ENCODE assay signal across 1 cellular context in the genomic region with DNA sequence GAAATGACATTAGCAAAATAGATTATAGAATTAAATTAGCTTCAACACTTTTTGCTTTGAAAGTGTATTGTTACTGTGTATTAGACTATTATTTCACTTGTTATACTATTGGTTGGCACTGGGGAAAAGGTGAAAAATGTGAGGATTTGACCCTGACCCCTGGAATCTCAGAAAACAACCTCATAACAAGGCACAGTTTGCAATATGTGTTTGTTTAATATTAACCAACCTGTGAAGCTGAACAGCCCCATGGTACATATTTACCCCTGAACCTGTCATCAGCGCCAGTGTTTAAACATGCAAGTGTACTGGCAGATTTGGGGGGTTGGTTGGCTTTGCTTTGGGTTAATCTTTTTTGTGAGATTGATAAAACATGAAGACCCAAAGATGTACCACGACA.
TF ChIP-seq lines count a peak whose summit lies in the region.

No MANE protein-coding gene starts in this region.

TF ChIP-seq in SK-N-SH, 30 proteins besides CTCF, POLR2A, EP300 and RAD21 (continued from another document):
- no peak for TF ChIP-seq PBX3 (IDR thresholded peaks at IDR 0.05)
- TF ChIP-seq RCOR1 (IDR thresholded peaks at IDR 0.05; ENCODE audit: low read length), result no peak
- TF ChIP-seq, protein P1, sequence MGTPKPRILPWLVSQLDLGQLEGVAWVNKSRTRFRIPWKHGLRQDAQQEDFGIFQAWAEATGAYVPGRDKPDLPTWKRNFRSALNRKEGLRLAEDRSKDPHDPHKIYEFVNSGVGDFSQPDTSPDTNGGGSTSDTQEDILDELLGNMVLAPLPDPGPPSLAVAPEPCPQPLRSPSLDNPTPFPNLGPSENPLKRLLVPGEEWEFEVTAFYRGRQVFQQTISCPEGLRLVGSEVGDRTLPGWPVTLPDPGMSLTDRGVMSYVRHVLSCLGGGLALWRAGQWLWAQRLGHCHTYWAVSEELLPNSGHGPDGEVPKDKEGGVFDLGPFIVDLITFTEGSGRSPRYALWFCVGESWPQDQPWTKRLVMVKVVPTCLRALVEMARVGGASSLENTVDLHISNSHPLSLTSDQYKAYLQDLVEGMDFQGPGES (IDR thresholded peaks at IDR 0.05; ENCODE audit: low read depth, low read length), result no peak
- no peak for TF ChIP-seq SIN3A (IDR thresholded peaks at IDR 0.05; ENCODE audit: borderline replicate concordance, low read depth, low read length)
- no peak for TF ChIP-seq GABPA (IDR thresholded peaks at IDR 0.05; ENCODE audit: low read depth)
- TF ChIP-seq JUND (IDR thresholded peaks at IDR 0.05), result no peak
- no peak for TF ChIP-seq RXRA (IDR thresholded peaks at IDR 0.05; ENCODE audit: borderline replicate concordance, low read depth)
- no peak for TF ChIP-seq CHD2 (IDR thresholded peaks at IDR 0.05; ENCODE audit: low read length, partially characterized antibody)
- TF ChIP-seq RFX5 (IDR thresholded peaks at IDR 0.05; ENCODE audit: low read length), result no peak
- TF ChIP-seq MEF2A (IDR thresholded peaks at IDR 0.05; ENCODE audit: borderline replicate concordance, low read depth), result no peak
- no peak for TF ChIP-seq NRF1 (IDR thresholded peaks at IDR 0.05; ENCODE audit: low read depth, low read length)
- TF ChIP-seq ELF1 (IDR thresholded peaks at IDR 0.05), result no peak
- TF ChIP-seq FOSL2 (IDR thresholded peaks at IDR 0.05; ENCODE audit: borderline replicate concordance, low read depth), result no peak
- TF ChIP-seq USF2 (IDR thresholded peaks at IDR 0.05; ENCODE audit: borderline replicate concordance, low read depth, low read length), result no peak
- TF ChIP-seq, protein P2, sequence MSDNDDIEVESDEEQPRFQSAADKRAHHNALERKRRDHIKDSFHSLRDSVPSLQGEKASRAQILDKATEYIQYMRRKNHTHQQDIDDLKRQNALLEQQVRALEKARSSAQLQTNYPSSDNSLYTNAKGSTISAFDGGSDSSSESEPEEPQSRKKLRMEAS (IDR thresholded peaks at IDR 0.05; ENCODE audit: low read depth), result no peak
